ENCODE assay signal across 8 cellular contexts in the genomic region with DNA sequence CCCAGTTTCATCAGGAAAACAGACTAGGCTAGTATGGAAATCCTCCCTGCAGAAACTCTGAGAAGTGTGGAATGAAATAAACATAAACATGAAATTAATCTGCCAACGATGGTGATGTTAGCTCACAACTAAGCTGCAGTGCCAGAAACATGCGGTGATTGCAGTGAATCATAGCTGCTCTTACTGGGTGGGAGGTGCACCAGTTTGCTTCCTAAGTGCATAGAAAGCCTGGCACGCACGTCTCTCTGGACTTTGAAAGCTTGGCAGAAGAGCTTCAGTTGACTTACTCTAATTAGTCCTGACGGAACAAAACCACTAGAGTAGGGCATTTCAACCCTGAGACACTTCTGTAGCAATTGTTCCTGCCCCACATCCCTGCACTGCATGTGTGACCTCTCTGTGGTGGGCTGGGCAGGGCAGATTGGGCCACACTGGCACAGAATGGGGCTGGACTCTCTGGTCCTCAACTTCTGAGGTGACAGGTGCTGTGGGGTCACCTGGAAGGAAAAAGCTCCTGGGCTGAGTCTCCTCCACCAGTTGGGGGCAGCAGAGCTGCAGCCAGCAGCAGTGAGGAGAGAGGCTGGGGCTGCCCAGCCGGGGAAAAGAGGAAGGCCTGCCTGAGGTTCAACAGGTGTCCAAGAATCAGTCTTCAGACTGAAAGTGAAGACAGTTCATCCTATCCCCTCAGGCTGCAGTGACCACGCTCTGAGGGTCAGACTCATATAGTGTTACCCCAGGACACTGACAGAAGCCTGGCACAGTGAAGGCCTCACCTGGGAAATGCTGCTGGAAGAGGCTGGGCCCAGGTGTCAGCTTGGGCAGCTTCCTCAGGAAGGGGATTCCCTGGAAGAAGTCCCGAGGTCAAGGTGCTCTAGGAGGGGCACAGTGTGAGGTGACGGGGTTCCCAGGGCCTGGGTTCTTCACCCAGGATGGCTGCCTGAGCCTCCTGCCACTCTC. TPM values are rescaled to one million over a fixed set of nuclear protein-coding genes. Genes with fewer than 3 reads are reported as not detected.
DNase-seq lines count a peak whose midpoint lies in the region; ATAC-seq, FAIRE-seq and TF ChIP-seq lines count a peak whose summit lies in the region.

No MANE protein-coding gene starts in this region.

- H3K27ac ChIP-seq in 22Rv1 (no peak overlapping the region), H1 (ENCODE audit: low read depth, low read length) (no peak overlapping the region)

- no peak overlapping the region for H3K18ac ChIP-seq in H1 (ENCODE audit: extremely low read depth, low read length)

- no peak overlapping the region for H4K5ac ChIP-seq in H1 (ENCODE audit: insufficient read length, low read depth, low read length)

- DNase-seq in Daoy (ENCODE audit: low read depth) (peak; percentile 88), NB4 (ENCODE audit: low read depth) (peak; percentile 48), H1 (ENCODE audit: low read depth in 1 of 2, low spot score in 2 of 2) (peak in 1 of 2 experiments; percentile 66), renal cortical epithelial cell (ENCODE audit: low read depth) (peak; percentile 75), HPDE6-E6E7 (ENCODE audit: extremely low spot score) (no peak)

- TF ChIP-seq RAD21 in H1 (IDR thresholded peaks at IDR 0.05 in 1 of 2, conservative IDR thresholded peaks at IDR 0.05 in 1 of 2; ENCODE audit: low read depth in 2 of 2, low read length in 2 of 2) = peak; percentile 15; a peak in 2 of 4 replicates

- no peak for ATAC-seq in HG03469 (IDR thresholded peaks at IDR 0.05; ENCODE audit: unreplicated experiment)
- no peak for ATAC-seq in HG02981 (IDR thresholded peaks at IDR 0.05; ENCODE audit: unreplicated experiment)

- H3K4me3 ChIP-seq in NB4 (ENCODE audit: low read depth, low read length) (no peak overlapping the region), H1 (ENCODE audit: extremely low read depth in 1 of 4, insufficient read depth in 2 of 4, low read depth in 3 of 4, low read length in 4 of 4) (no peak overlapping the region)

- CTCF ChIA-PET in H1 (lab: Charles Lee; ENCODE audit: partially characterized antibody) = no interaction called here

- H3K79me2 ChIP-seq in H1 (ENCODE audit: control insufficient read depth in 1 of 2, insufficient read depth in 2 of 2, low read length in 2 of 2) = peaks cover 0 to 3% of the 10 kb centered on the region in 2 experiments; a peak in 2 of 4 replicates

- H3K23me2 ChIP-seq in H1 (ENCODE audit: low read depth, low read length) = peaks cover 5% of the 10 kb centered on the region; the same call in 1 of the 2 replicates

- 78% methylated on average over 9 of the region's 9 CpGs; no CpG with 5 or more reads in 1 of the 2 experiments for WGBS in H1 (ENCODE audit: extremely low coverage in 1 of 2, insufficient coverage in 1 of 2, insufficient read length in 1 of 2, insufficient replicate concordance in 2 of 2, low coverage in 1 of 2, low lambda C conversion rate in 2 of 2, missing lambda C conversion rate in 1 of 2), 2 experiments

- no peak overlapping the region for H2BK12ac ChIP-seq in H1 (ENCODE audit: low read depth, low read length)

- no peak overlapping the region for H4K91ac ChIP-seq in H1 (replicated peaks; ENCODE audit: insufficient read length, low read length)

- H3K79me1 ChIP-seq in H1 (ENCODE audit: low read depth, low read length) = no peaks in the 10 kb centered on the region

- no peaks in the 10 kb centered on the region; a peak in 1 of 8 replicates for H3K36me3 ChIP-seq in H1 (ENCODE audit: control insufficient read depth in 2 of 4, insufficient read depth in 4 of 4, low read length in 3 of 4)

- POLR2A ChIA-PET in H1 (lab: Charles Lee; ENCODE audit: partially characterized antibody) = no interaction called here

- H2AFZ ChIP-seq in H1 (ENCODE audit: low read length) = no peak overlapping the region

- no peak overlapping the region for H3K4me2 ChIP-seq in H1 (ENCODE audit: insufficient read depth in 1 of 2, low read depth in 2 of 2, low read length in 2 of 2)

- no peak overlapping the region for H3K14ac ChIP-seq in H1 (ENCODE audit: insufficient read length)

- FAIRE-seq in H1 (lab: Jason Lieb, UNC) = no peak

- no peaks in the 10 kb centered on the region for H3K4me1 ChIP-seq in H1 (replicated peaks in 1 of 4; ENCODE audit: control insufficient read depth in 3 of 4, insufficient read depth in 4 of 4, low read length in 3 of 4)

- no peak overlapping the region for H3K23ac ChIP-seq in H1 (ENCODE audit: insufficient read length)

- peaks cover 25 to 48% (median 35%) of the 10 kb centered on the region in 4 experiments; a peak in 6 of 7 replicates for H3K27me3 ChIP-seq in H1 (replicated peaks in 1 of 4; ENCODE audit: control insufficient read depth in 3 of 4, extremely low read depth in 1 of 4, insufficient read depth in 3 of 4, low read length in 3 of 4)

- no peak overlapping the region for H2BK15ac ChIP-seq in H1 (ENCODE audit: low read length)

- no peak overlapping the region for H2BK20ac ChIP-seq in H1 (ENCODE audit: low read length)

- no peak overlapping the region for H2AK5ac ChIP-seq in H1 (ENCODE audit: low read depth, low read length)

- TF ChIP-seq POLR2A in NB4 (IDR thresholded peaks at IDR 0.05; ENCODE audit: extremely low read depth, insufficient read length) = no peak
- TF ChIP-seq POLR2A in H1 (IDR thresholded peaks at IDR 0.05; ENCODE audit: control extremely low read depth in 1 of 2, low read depth in 2 of 2, low read length in 2 of 2) = no peak

- peak; percentile 79 for TF ChIP-seq CTCF in 22Rv1 (IDR thresholded peaks at IDR 0.05)
- peak; percentile 66 for TF ChIP-seq CTCF in NB4 (IDR thresholded peaks at IDR 0.05; ENCODE audit: low read depth, low read length)
- peak; percentile 38 to 53 (median 50); a peak in 3 of 4 replicates for TF ChIP-seq CTCF in H1 (IDR thresholded peaks at IDR 0.05; ENCODE audit: control extremely low read depth in 1 of 3, insufficient read depth in 1 of 3, low read depth in 1 of 3, low read length in 3 of 3)

- peaks cover 35 to 80% of the 10 kb centered on the region in 2 experiments for H3K9me3 ChIP-seq in H1 (ENCODE audit: insufficient read depth in 2 of 2, low read depth in 1 of 2, low read length in 1 of 2)

- no peak for TF ChIP-seq EP300 in H1 (IDR thresholded peaks at IDR 0.05; ENCODE audit: borderline replicate concordance in 1 of 2, low read depth in 2 of 2, low read length in 2 of 2)

- H2BK120ac ChIP-seq in H1 (replicated peaks; ENCODE audit: low read depth, low read length) = no peak overlapping the region

- peaks cover 0 to 13% of the 10 kb centered on the region in 2 experiments for H4K20me1 ChIP-seq in H1 (replicated peaks in 1 of 2; ENCODE audit: control insufficient read depth in 1 of 2, insufficient read depth in 2 of 2, low read length in 2 of 2)

- H3K56ac ChIP-seq in H1 (replicated peaks; ENCODE audit: insufficient read length, low read depth, low read length) = no peak overlapping the region

- H3K9ac ChIP-seq in H1 (replicated peaks in 1 of 4; ENCODE audit: extremely low read depth in 1 of 4, low read depth in 3 of 4, low read length in 3 of 4) = no peak overlapping the region

- no peak overlapping the region for H3K4ac ChIP-seq in H1 (replicated peaks; ENCODE audit: insufficient read length, low read depth, low read length)

- H2BK5ac ChIP-seq in H1 (ENCODE audit: low read depth, low read length) = no peak overlapping the region

- H4K8ac ChIP-seq in H1 (ENCODE audit: extremely low read depth, insufficient read depth, low read length) = no peak overlapping the region

TF ChIP-seq in H1, 55 proteins besides CTCF, POLR2A, EP300 and RAD21:
- no peak for TF ChIP-seq CHD1 (IDR thresholded peaks at IDR 0.05; ENCODE audit: low read depth, low read length)

RNA-seq across cellular contexts. Expression of gene GGTLC2, which starts 40.5 kb away (rescaled TPM):
- total RNA-seq in Daoy (2014; rRNA removed; shearing (Covaris generic)) = not detected in 2 replicates
- total RNA-seq in H1 (2021; fragmentation: NEBNext Ultra II Directional; extraction: Animal tissue kit (Norgen Biotek cat#: 25700)) = not detected in 2 replicates
- polyA plus RNA-seq in H1 (2011; rRNA removed) = 0.14 TPM in 1 of 2 replicates, not detected in the other
- polyA plus RNA-seq in H1 (2011; cell fraction: cytosol; rRNA removed) = not detected
- polyA plus RNA-seq in H1 (2011; cell fraction: nucleus; rRNA removed) = not detected
- polyA plus RNA-seq in H1 (2012, experiment 1 of 2) = 0.37 TPM in 1 of 4 replicates, not detected in the others
- polyA plus RNA-seq in H1 (2012, experiment 2 of 2) = not detected
- not detected for polyA plus RNA-seq in H1 (2013, experiment 1 of 2)
- polyA plus RNA-seq in H1 (2013, experiment 2 of 2) = not detected
- not detected in 2 replicates for polyA minus RNA-seq in H1 (2011; rRNA and poly(A)+ RNA removed)
- not detected for polyA minus RNA-seq in H1 (2011; cell fraction: cytosol; rRNA and poly(A)+ RNA removed)
- not detected for polyA minus RNA-seq in H1 (2011; cell fraction: nucleus; rRNA and poly(A)+ RNA removed)
- total RNA-seq in renal cortical epithelial cell = not detected in 2 replicates
